ENCODE assay signal across 17 cellular contexts in genomic region chr6:6193221-6193745, GRCh38.
"Had no signal": no experiment of that assay in that cellular context is flagged by ENCODE, and none has a peak within 500 bp of the region (broad histone marks: within the 10 kb centered on the region; RNA-seq: fewer than 3 reads in every experiment).

No MANE protein-coding gene starts in this region.

- H3K36me3 ChIP-seq: colonic mucosa, left lung, lower lobe of right lung, sigmoid colon, tibial artery, upper lobe of right lung had no signal

- H3K4me3 Mint-ChIP-seq: memory B cell, mesothelial cell of epicardium, natural killer cell, neural crest cell had no signal

- H3K9me3 Mint-ChIP-seq: natural killer cell, neural crest cell had no signal

- H3K4me1 Mint-ChIP-seq: memory B cell, mesothelial cell of epicardium, natural killer cell, neural crest cell had no signal

- H3K9me3 ChIP-seq: colonic mucosa, heart right ventricle, left lung, lower lobe of right lung, sigmoid colon, tibial artery, upper lobe of right lung had no signal

- H3K4me1 ChIP-seq: colonic mucosa, heart right ventricle, left lung, lower lobe of right lung, sigmoid colon, tibial artery, upper lobe of right lung had no signal

- H3K27ac ChIP-seq: colonic mucosa, heart right ventricle, left lung, lower lobe of right lung, sigmoid colon, tibial artery, upper lobe of right lung had no signal

- H3K27ac Mint-ChIP-seq: memory B cell, mesothelial cell of epicardium, natural killer cell had no signal

- H3K4me3 ChIP-seq: colonic mucosa, heart right ventricle, left lung, lower lobe of right lung, sigmoid colon, smooth muscle cell, tibial artery, upper lobe of right lung had no signal

- DNase-seq: colonic mucosa; dermis blood vessel endothelial cell; heart right ventricle; islet precursor cell; left lung; lower lobe of right lung; natural killer cell; posterior cingulate gyrus; sigmoid colon; stimulated activated CD4-positive, alpha-beta T cell treated with anti-CD3 and anti-CD28 coated beads, Interleukin-2, amount 100 ng/mL, for 48 hours; stimulated activated naive CD8-positive, alpha-beta T cell treated with anti-CD3 and anti-CD28 coated beads, Interleukin-15, Interleukin-2, amounts not matched to agents 100 U/mL and 50 U/mL, for 24 hours; tibial artery; upper lobe of right lung had no signal

- H3K27me3 ChIP-seq: colonic mucosa, sigmoid colon, tibial artery, upper lobe of right lung had no signal

- ATAC-seq: heart right ventricle; left lung; lower lobe of right lung; natural killer cell; stimulated activated naive CD8-positive, alpha-beta T cell treated with anti-CD3 and anti-CD28 coated beads, Interleukin-15, Interleukin-2, amounts not matched to agents 100 U/mL and 50 U/mL, for 24 hours; upper lobe of right lung had no signal

- H3K4me2 ChIP-seq: smooth muscle cell had no signal

- H3K36me3 Mint-ChIP-seq: mesothelial cell of epicardium, natural killer cell had no signal
